8 cellular contexts compared by ENCODE assay signal in the genomic region with DNA sequence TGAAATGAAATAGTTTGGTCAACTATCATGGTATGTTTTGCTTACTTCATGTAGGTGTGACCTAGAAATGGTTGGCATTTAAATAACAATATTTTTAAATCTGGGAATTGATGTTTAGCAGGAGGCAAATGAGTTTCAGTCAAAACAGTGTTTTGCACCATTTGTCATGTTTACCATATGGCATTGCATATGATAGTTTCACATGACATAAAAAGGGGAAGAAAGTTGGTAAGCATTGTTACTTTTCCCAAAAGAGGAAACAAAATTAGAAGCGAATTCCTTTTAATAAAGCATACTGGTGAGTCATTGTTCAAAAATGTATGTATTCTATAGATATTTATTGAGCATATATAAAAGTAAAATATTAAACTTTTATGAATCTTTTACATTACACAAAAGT. TPM values are rescaled to one million over a fixed set of nuclear protein-coding genes. Genes with fewer than 3 reads are reported as not detected.
DNase-seq lines count a peak whose midpoint lies in the region; TF ChIP-seq lines count a peak whose summit lies in the region.
"Had no signal": no experiment of that assay in that cellular context is flagged by ENCODE, and none has a peak within 500 bp of the region (broad histone marks: within the 10 kb centered on the region; RNA-seq: fewer than 3 reads in every experiment).

No MANE protein-coding gene starts in this region.

- H4K20me1 ChIP-seq in PC-9 (ENCODE audit: insufficient read depth), result peaks cover 22% of the 10 kb centered on the region

- no peaks in the 10 kb centered on the region; the same call in 1 of the 2 replicates for H3K27me3 Mint-ChIP-seq in HFFc6 (ENCODE audit: insufficient read depth)

- no peak for TF ChIP-seq POLR2A in esophagus muscularis mucosa (IDR thresholded peaks at IDR 0.05; ENCODE audit: low read depth)

- CTCF ChIA-PET in PC-9 (lab: Charles Lee), result no interaction called here

- H3K36me3 ChIP-seq in PC-9 (ENCODE audit: low read depth), result no peaks in the 10 kb centered on the region
- no peaks in the 10 kb centered on the region for H3K36me3 ChIP-seq in esophagus muscularis mucosa
- no peaks in the 10 kb centered on the region for H3K36me3 ChIP-seq in skeletal muscle tissue (ENCODE audit: control insufficient read depth in 3 of 3, insufficient read depth in 3 of 3, low read length in 3 of 3)

- no peak overlapping the region for H3K27ac Mint-ChIP-seq in HFFc6

- H3K27me3 ChIP-seq in PC-9 (ENCODE audit: insufficient read depth, low read depth) (no peaks in the 10 kb centered on the region), esophagus muscularis mucosa (no peaks in the 10 kb centered on the region), skeletal muscle tissue (ENCODE audit: control insufficient read depth in 3 of 3, insufficient read depth in 3 of 3, low read length in 3 of 3) (no peaks in the 10 kb centered on the region)

- no peak for TF ChIP-seq EP300 in esophagus muscularis mucosa (IDR thresholded peaks at IDR 0.05)

- H3K4me3 ChIP-seq in PC-9 (peak overlapping the region; percentile 84; the same call in 1 of the 2 replicates), esophagus muscularis mucosa (peak overlapping the region in 3 of 4 donors; percentile 67 to 91 (median 79)), skeletal muscle tissue (ENCODE audit: low read length in 3 of 3) (peak overlapping the region; percentile 7 to 97 (median 36))

- POLR2A ChIA-PET in PC-9 (lab: Charles Lee; ENCODE audit: unreplicated experiment), result no interaction called here

- DNase-seq in HFFc6 (no peak), PC-9 (no peak), esophagus muscularis mucosa (ENCODE audit: extremely low spot score) (no peak), COLO668 (lab: John Stamatoyannopoulos, UW; ENCODE audit: unreplicated experiment) (no peak), kidney tubule cell (ENCODE audit: low spot score) (no peak)
- no peak for DNase-seq in stimulated activated CD8-positive, alpha-beta memory T cell treated with anti-CD3 and anti-CD28 coated beads, Interleukin-4, amount 100 ng/mL, for 48 hours
- DNase-seq: NCI-H2171 had no signal

- H3K4me1 Mint-ChIP-seq in HFFc6 (ENCODE audit: low read depth), result peaks cover 63% of the 10 kb centered on the region

- no peak overlapping the region for H3K27ac ChIP-seq in PC-9
- H3K27ac ChIP-seq in esophagus muscularis mucosa (replicated peaks in 1 of 4), result peak overlapping the region; percentile 91 to 98 (median 96)
- H3K27ac ChIP-seq in skeletal muscle tissue (ENCODE audit: low read depth, low read length), result peak overlapping the region; percentile 99

- H3K36me3 Mint-ChIP-seq in HFFc6 (ENCODE audit: low read depth), result no peaks in the 10 kb centered on the region

- H2AFZ ChIP-seq in PC-9, result no peak overlapping the region

- 67% methylated on average over 1 of the region's 1 CpG for WGBS in esophagus muscularis mucosa

- H3K4me2 ChIP-seq in PC-9, result peak overlapping the region; percentile 83

- peaks cover 73% of the 10 kb centered on the region for H3K79me2 ChIP-seq in PC-9 (ENCODE audit: low read depth)

- peaks cover 44% of the 10 kb centered on the region for H3K4me1 ChIP-seq in PC-9 (replicated peaks; ENCODE audit: insufficient read depth)
- H3K4me1 ChIP-seq in esophagus muscularis mucosa, result peaks cover 37 to 74% (median 65%) of the 10 kb centered on the region in 4 donors
- peaks cover 13 to 32% (median 26%) of the 10 kb centered on the region in 3 donors for H3K4me1 ChIP-seq in skeletal muscle tissue (ENCODE audit: control insufficient read depth in 3 of 3, insufficient read depth in 3 of 3, low read length in 3 of 3)

- no peak for TF ChIP-seq CTCF in HFFc6 (IDR thresholded peaks at IDR 0.05)
- TF ChIP-seq CTCF in PC-9 (conservative IDR thresholded peaks at IDR 0.05), result no peak
- TF ChIP-seq CTCF in esophagus muscularis mucosa (IDR thresholded peaks at IDR 0.05), result no peak

- H3K9me2 ChIP-seq in PC-9 (ENCODE audit: insufficient read depth), result no peaks in the 10 kb centered on the region

- no TSS peak for BruUV-seq in PC-9 (replicated peaks; lab: Mats Ljungman, UMichigan)

- H3K9me3 Mint-ChIP-seq in HFFc6, result no peaks in the 10 kb centered on the region

- H3K9ac ChIP-seq in skeletal muscle tissue (ENCODE audit: low read depth in 1 of 3, low read length in 3 of 3), result peak overlapping the region in 2 of 3 donors; percentile 30 to 98

- H3K4me3 Mint-ChIP-seq in HFFc6, result peak overlapping the region; percentile 97; the same call in 1 of the 2 replicates

- intact Hi-C loops in PC-9 (cut with micrococcal nuclease; ENCODE audit: unreplicated experiment), result no loop called here
- intact Hi-C loops in esophagus muscularis mucosa (cut with DNase I), result no loop called here

- H3F3A ChIP-seq in PC-9 (ENCODE audit: insufficient read depth, low read depth), result peaks cover 23% of the 10 kb centered on the region

- H3K9me3 ChIP-seq in PC-9 (ENCODE audit: insufficient read depth, low read depth), result no peaks in the 10 kb centered on the region
- no peaks in the 10 kb centered on the region for H3K9me3 ChIP-seq in esophagus muscularis mucosa
- no peaks in the 10 kb centered on the region for H3K9me3 ChIP-seq in skeletal muscle tissue (ENCODE audit: control insufficient read depth in 3 of 3, low read length in 3 of 3)

RNA-seq across cellular contexts. Expression of gene RNF13, which starts 2.3 kb away (rescaled TPM):
- total RNA-seq in HFFc6 (2021; fragmentation: NEBNext Ultra II Directional; extraction: Animal tissue kit (Norgen Biotek cat#: 25700)), result 10 to 100 TPM; 20.5 to 33.7 (median 25.7) TPM
- 40.1 and 65.0 TPM in 2 replicates for total RNA-seq in PC-9 (2021)
- 10 to 100 TPM; 52.9 to 95.1 (median 78.2) TPM for total RNA-seq in esophagus muscularis mucosa
- total RNA-seq in skeletal muscle tissue, result 98.6 TPM

RNA-seq across cellular contexts. Expression of gene ANKUB1, which starts 23.0 kb away (rescaled TPM):
- total RNA-seq in HFFc6 (2021; fragmentation: NEBNext Ultra II Directional; extraction: Animal tissue kit (Norgen Biotek cat#: 25700)), result not detected
- total RNA-seq in PC-9 (2021), result not detected in 2 replicates
- total RNA-seq in esophagus muscularis mucosa, result under 1 TPM in 1 of 4 donors, not detected in 3; 0.13 TPM
- not detected for total RNA-seq in skeletal muscle tissue
